10 cellular contexts compared by ENCODE assay signal in the genomic region with DNA sequence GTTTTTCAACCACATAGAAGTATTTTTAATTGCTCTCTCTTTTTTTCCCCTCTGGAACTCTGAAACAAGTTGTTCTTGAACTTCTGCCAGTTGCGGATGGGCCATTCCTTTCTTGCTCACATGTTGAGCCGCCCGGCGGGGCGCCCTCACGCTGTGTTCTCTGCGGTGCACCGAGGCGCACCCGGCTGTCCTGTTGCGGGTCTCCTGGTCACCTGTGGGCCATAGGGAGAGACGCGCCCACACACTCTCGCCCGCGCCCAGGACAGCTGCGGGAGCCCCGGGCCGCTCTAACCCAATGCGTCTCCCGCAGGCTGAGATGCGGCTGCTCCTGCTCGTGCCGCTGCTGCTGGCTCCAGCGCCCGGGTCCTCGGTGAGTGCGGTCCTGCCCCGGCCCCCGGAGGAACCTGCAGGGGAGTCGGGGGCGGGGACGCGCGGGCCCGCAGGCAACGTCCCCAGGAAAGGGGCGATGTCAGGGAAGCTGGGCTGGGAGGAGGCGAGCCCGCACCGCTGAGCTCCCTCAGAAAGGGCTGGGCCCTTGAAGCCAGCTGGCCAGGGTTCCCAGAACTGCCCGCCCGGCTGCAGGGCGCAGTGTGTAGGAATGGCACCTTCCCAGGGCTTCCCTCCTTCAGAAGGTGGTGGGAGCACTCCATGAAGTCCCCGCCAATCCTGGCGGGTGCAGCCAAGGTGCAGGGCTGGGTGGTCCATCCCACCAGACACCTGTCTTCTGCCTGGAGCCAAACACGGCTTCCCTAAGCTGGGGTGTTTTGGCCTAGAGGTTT. TPM values are rescaled to one million over a fixed set of nuclear protein-coding genes. Genes with fewer than 3 reads are reported as not detected.
DNase-seq lines count a peak whose midpoint lies in the region; ATAC-seq, FAIRE-seq and TF ChIP-seq lines count a peak whose summit lies in the region.
"Had no signal": no experiment of that assay in that cellular context is flagged by ENCODE, and none has a peak within 500 bp of the region (broad histone marks: within the 10 kb centered on the region; RNA-seq: fewer than 3 reads in every experiment).

No MANE protein-coding gene starts in this region.

- H3K9me3 ChIP-seq in colonic mucosa = no peaks in the 10 kb centered on the region
- no peaks in the 10 kb centered on the region for H3K9me3 ChIP-seq in kidney (ENCODE audit: control insufficient read depth in 1 of 2, low read length in 2 of 2)
- H3K9me3 ChIP-seq in testis = no peaks in the 10 kb centered on the region
- H3K9me3 ChIP-seq: neutrophil had no signal

- H3K9ac ChIP-seq in colonic mucosa (ENCODE audit: low read depth in 2 of 2, low read length in 2 of 2) (peak overlapping the region in 1 of 2 donors; percentile 12), kidney (ENCODE audit: low read length in 2 of 2) (peak overlapping the region in 1 of 2 donors; percentile 55)

- no peak overlapping the region for H3K27ac ChIP-seq in colonic mucosa
- peak overlapping the region; percentile 38 to 60 for H3K27ac ChIP-seq in kidney (ENCODE audit: low read depth in 2 of 2, low read length in 2 of 2)
- H3K27ac ChIP-seq in testis = no peak overlapping the region
- H3K27ac ChIP-seq: neutrophil had no signal

- peaks cover 76% of the 10 kb centered on the region for H3K27me3 Mint-ChIP-seq in activated CD8-positive, alpha-beta memory T cell treated with anti-CD3 and anti-CD28 coated beads, Interleukin-2, amount 10 ng/mL, durations not matched to agents 7 days and 5 days

- H3K4me1 Mint-ChIP-seq in activated CD8-positive, alpha-beta memory T cell treated with anti-CD3 and anti-CD28 coated beads, Interleukin-2, amount 10 ng/mL, durations not matched to agents 7 days and 5 days = peaks cover 33% of the 10 kb centered on the region

- DNase-seq in LHCN-M2 (ENCODE audit: low read depth) (peak; percentile 33), colonic mucosa (no peak), kidney (peak; percentile 85), testis (peak; percentile 83), occipital lobe (lab: John Stamatoyannopoulos, UW) (no peak)
- DNase-seq in activated CD8-positive, alpha-beta memory T cell treated with anti-CD3 and anti-CD28 coated beads, Interleukin-2, amount 10 ng/mL, durations not matched to agents 7 days and 5 days = no peak
- DNase-seq: T-helper 9 cell had no signal

- ATAC-seq in GM18511 (IDR thresholded peaks at IDR 0.05; ENCODE audit: unreplicated experiment) = no peak
- no peak for ATAC-seq in GM21423 (IDR thresholded peaks at IDR 0.05; ENCODE audit: unreplicated experiment)
- ATAC-seq in activated CD8-positive, alpha-beta memory T cell treated with anti-CD3 and anti-CD28 coated beads, Interleukin-2, amount 10 ng/mL, durations not matched to agents 7 days and 5 days = no peak

- no peaks in the 10 kb centered on the region for H3K36me3 Mint-ChIP-seq in activated CD8-positive, alpha-beta memory T cell treated with anti-CD3 and anti-CD28 coated beads, Interleukin-2, amount 10 ng/mL, durations not matched to agents 7 days and 5 days

- CTCF ChIA-PET in activated CD8-positive, alpha-beta memory T cell treated with anti-CD3 and anti-CD28 coated beads, Interleukin-2, amount 10 ng/mL, durations not matched to agents 7 days and 5 days (lab: Charles Lee) = interaction anchor here (0.7 to 1.6 kb wide), 2 partner anchors 228 to 232 kb away, joined by 3 read pairs; no protein-coding TSS in a partner anchor

- intact Hi-C loops in colonic mucosa (cut with DNase I) (no loop called here), kidney (cut with DNase I) (no loop called here), testis (cut with DNase I; ENCODE audit: low total_unique reads) (loop anchor here (10.0 kb wide), 1 partner anchor 655 kb away; no protein-coding TSS in a partner anchor)

- TF ChIP-seq CTCF in colonic mucosa (IDR thresholded peaks at IDR 0.05) = no peak
- TF ChIP-seq CTCF in kidney (IDR thresholded peaks at IDR 0.05; ENCODE audit: borderline replicate concordance, extremely low read depth, insufficient read depth) = no peak
- TF ChIP-seq CTCF in testis (IDR thresholded peaks at IDR 0.05) = no peak

- H3K36me3 ChIP-seq in colonic mucosa (no peaks in the 10 kb centered on the region), kidney (ENCODE audit: control insufficient read depth in 1 of 2, insufficient read depth in 2 of 2, low read length in 2 of 2) (peaks cover 0 to under 1% of the 10 kb centered on the region in 2 donors), testis (ENCODE audit: low read depth, missing control alignments) (no peaks in the 10 kb centered on the region)
- H3K36me3 ChIP-seq: neutrophil had no signal

- no peak for TF ChIP-seq POLR2A in testis (IDR thresholded peaks at IDR 0.05)

- H3K27me3 ChIP-seq in colonic mucosa (peaks cover 22% of the 10 kb centered on the region), testis (no peaks in the 10 kb centered on the region)

- 1 to 6% methylated on average over 11 to 29 of the region's 47 CpGs for WGBS in testis, 2 donors

- H3K9me3 Mint-ChIP-seq in activated CD8-positive, alpha-beta memory T cell treated with anti-CD3 and anti-CD28 coated beads, Interleukin-2, amount 10 ng/mL, durations not matched to agents 7 days and 5 days (ENCODE audit: low read depth) = no peaks in the 10 kb centered on the region

- peak overlapping the region; percentile 16 for H3K4me3 ChIP-seq in colonic mucosa
- H3K4me3 ChIP-seq in kidney (ENCODE audit: low read length in 2 of 2) = peak overlapping the region; percentile 41 to 63
- H3K4me3 ChIP-seq in testis = peak overlapping the region; percentile 15 to 55

- no peak overlapping the region for H3K27ac Mint-ChIP-seq in activated CD8-positive, alpha-beta memory T cell treated with anti-CD3 and anti-CD28 coated beads, Interleukin-2, amount 10 ng/mL, durations not matched to agents 7 days and 5 days

- FAIRE-seq in kidney (lab: Jason Lieb, UNC) = no peak

- no peak overlapping the region for H3K4me3 Mint-ChIP-seq in activated CD8-positive, alpha-beta memory T cell treated with anti-CD3 and anti-CD28 coated beads, Interleukin-2, amount 10 ng/mL, durations not matched to agents 7 days and 5 days

- H3K4me1 ChIP-seq in colonic mucosa (peaks cover 11% of the 10 kb centered on the region), kidney (ENCODE audit: control insufficient read depth in 1 of 2, insufficient read depth in 1 of 2, low read depth in 1 of 2, low read length in 2 of 2) (peaks cover 15 to 41% of the 10 kb centered on the region in 2 donors), testis (peaks cover 21% of the 10 kb centered on the region)

RNA-seq across cellular contexts. Expression of gene PAPLN, which starts 2.3 kb away (rescaled TPM):
- total RNA-seq in LHCN-M2 (2014; rRNA removed) (0.06 and 0.63 TPM in 2 replicates), colonic mucosa (1 to 10 TPM; 3.2 to 4.3 TPM), kidney (132 TPM), testis (10 to 100 TPM; 24.5 to 33.4 TPM), occipital lobe (1.6 TPM)
- polyA plus RNA-seq in LHCN-M2 (2012) = 0.06 TPM
- polyA plus RNA-seq in kidney (ENCODE audit: insufficient read depth, low read depth, low replicate concordance) (19.1 TPM), testis (ENCODE audit: insufficient read depth, low read depth, low replicate concordance) (12.4 TPM)
- total RNA-seq in activated CD8-positive, alpha-beta memory T cell treated with anti-CD3 and anti-CD28 coated beads, Interleukin-2, amount 10 ng/mL, durations not matched to agents 7 days and 5 days = 1 to 10 TPM in 1 of 2 experiments, under 1 TPM in 1; 0.73 to 1.8 TPM

Comparison
In these comparisons a context has a peak if more than half of its experiments do, and no peak if none do; other contexts are left out.
1. DNase-seq: peak in LHCN-M2 (single experiment), kidney (single experiment) and testis (single experiment); none in colonic mucosa (single experiment), occipital lobe (single experiment) and activated CD8-positive, alpha-beta memory T cell treated with anti-CD3 and anti-CD28 coated beads, Interleukin-2, amount 10 ng/mL, durations not matched to agents 7 days and 5 days (single experiment).
2. H3K27ac ChIP-seq: peak in kidney (2 of 2); none in colonic mucosa (single experiment) and testis (0 of 2).
3. Peak in every context shown above with its lines, with median percentiles within 50 percentile points of each other: H3K4me3 ChIP-seq.